Comparison of ENCODE assay signal across 19 cellular contexts in the genomic region with DNA sequence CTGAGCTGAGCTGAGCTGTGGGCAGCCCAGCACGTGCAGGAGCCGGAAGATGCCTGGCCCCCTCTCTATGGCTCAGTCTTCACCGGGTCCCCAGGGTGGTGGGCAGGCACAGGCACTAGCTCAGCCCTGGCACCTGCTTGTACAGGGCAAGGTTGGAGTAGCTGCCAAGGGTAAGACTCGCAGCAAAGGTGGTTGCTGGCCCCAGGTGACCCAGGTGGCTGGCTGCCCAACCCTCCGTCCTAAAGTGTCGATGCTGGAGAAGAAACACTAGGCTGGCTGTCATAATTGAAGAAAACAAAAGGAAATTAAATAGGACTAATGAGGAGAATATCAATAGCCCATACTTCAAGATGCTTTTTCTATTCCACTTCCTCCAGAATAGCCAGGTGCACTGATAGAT.
"Had no signal": no experiment of that assay in that cellular context is flagged by ENCODE, and none has a peak within 500 bp of the region (broad histone marks: within the 10 kb centered on the region; RNA-seq: fewer than 3 reads in every experiment).

No MANE protein-coding gene starts in this region.

- H3K4me3 ChIP-seq: dorsolateral prefrontal cortex, heart left ventricle, ovary, right atrium auricular region, suprapubic skin, tibial artery, upper lobe of left lung, uterus had no signal

- H3K9me3 ChIP-seq: heart left ventricle, ovary, right atrium auricular region, suprapubic skin, tibial artery, upper lobe of left lung, uterus had no signal

- H3K36me3 ChIP-seq: ovary, uterus had no signal

- H3K4me1 ChIP-seq: uterus had no signal

- H3K27ac ChIP-seq: dorsolateral prefrontal cortex, heart left ventricle, ovary, right atrium auricular region, suprapubic skin, tibial artery, upper lobe of left lung, uterus had no signal

- H3K27me3 ChIP-seq: dorsolateral prefrontal cortex, heart left ventricle, ovary, right atrium auricular region, suprapubic skin, tibial artery, upper lobe of left lung, uterus had no signal

- ATAC-seq: esophagus mucosa; heart left ventricle; left colon; naive thymus-derived CD4-positive, alpha-beta T cell had no signal

- DNase-seq: cortex of kidney; dorsolateral prefrontal cortex; effector CD8-positive, alpha-beta T cell; heart left ventricle; hippocampal formation; left colon; mesendoderm; naive thymus-derived CD4-positive, alpha-beta T cell; nephron progenitor cell; ovary; small intestine; stimulated activated CD4-positive, alpha-beta T cell treated with anti-CD3 and anti-CD28 coated beads, Interleukin-12 subunit alpha, Interleukin-12 subunit beta, amount 100 ng/mL, for 4 hours; stimulated activated naive CD4-positive, alpha-beta T cell; tibial artery; upper lobe of left lung; uterus had no signal
